In the genomic region with DNA sequence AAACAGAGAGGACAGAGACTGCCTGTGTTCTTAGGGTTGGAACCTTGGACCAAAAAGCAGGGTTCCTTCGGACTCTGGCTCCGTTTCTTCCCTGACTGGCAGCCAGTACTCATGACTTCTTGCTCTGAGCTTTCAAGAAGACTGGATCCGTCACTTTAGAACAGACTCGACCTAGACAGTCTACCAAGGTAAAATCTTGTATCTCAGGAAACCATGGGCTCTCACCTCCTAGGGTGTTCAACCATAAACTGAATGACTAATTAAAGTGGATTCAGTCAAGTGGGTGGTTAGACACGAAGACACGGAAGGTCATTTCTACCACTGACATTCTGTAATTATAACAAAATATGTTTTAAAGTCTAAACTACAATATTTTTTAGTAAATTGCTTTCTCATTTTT, we compare ENCODE assay signal across 14 cellular contexts.
DNase-seq lines count a peak whose midpoint lies in the region; ATAC-seq and TF ChIP-seq lines count a peak whose summit lies in the region.
"Had no signal": no experiment of that assay in that cellular context is flagged by ENCODE, and none has a peak within 500 bp of the region (broad histone marks: within the 10 kb centered on the region; RNA-seq: fewer than 3 reads in every experiment).

No MANE protein-coding gene starts in this region.

- DNase-seq in activated CD8-positive, alpha-beta T cell treated with anti-CD3 and anti-CD28 coated beads for 36 hours, result no peak
- DNase-seq in activated CD8-positive, alpha-beta T cell treated with anti-CD3 and anti-CD28 coated beads, Interleukin-2, amount 10 ng/mL, durations not matched to agents 7 days and 5 days, result no peak
- DNase-seq in CD8-positive, alpha-beta T cell, result no peak
- DNase-seq in effector memory CD8-positive, alpha-beta T cell, result no peak
- DNase-seq in trophoblast cell, result no peak
- DNase-seq in stimulated activated CD4-positive, alpha-beta T cell treated with anti-CD3 and anti-CD28 coated beads, Interleukin-2, amount 100 ng/mL, for 24 hours, result no peak
- no peak for DNase-seq in NCI-H226
- DNase-seq: Caco-2, DND-41, GDM1 had no signal

- peaks cover 6% of the 10 kb centered on the region for H3K4me1 ChIP-seq in CD8-positive, alpha-beta T cell (ENCODE audit: insufficient read depth, low read length)
- H3K4me1 ChIP-seq in trophoblast cell (ENCODE audit: control insufficient read depth in 1 of 2, insufficient read depth in 2 of 2, low read length in 2 of 2), result no peaks in the 10 kb centered on the region
- H3K4me1 ChIP-seq: Caco-2, HAP-1 had no signal

- peaks cover 2% of the 10 kb centered on the region for H3K36me3 Mint-ChIP-seq in activated CD8-positive, alpha-beta T cell treated with anti-CD3 and anti-CD28 coated beads for 36 hours (ENCODE audit: low read depth)
- H3K36me3 Mint-ChIP-seq in activated CD8-positive, alpha-beta T cell treated with anti-CD3 and anti-CD28 coated beads, Interleukin-2, amount 10 ng/mL, durations not matched to agents 7 days and 5 days (ENCODE audit: low read depth), result peaks cover 29% of the 10 kb centered on the region
- no peaks in the 10 kb centered on the region for H3K36me3 Mint-ChIP-seq in CD8-positive, alpha-beta T cell
- H3K36me3 Mint-ChIP-seq in effector memory CD8-positive, alpha-beta T cell (ENCODE audit: insufficient read depth), result no peaks in the 10 kb centered on the region
- H3K36me3 Mint-ChIP-seq: CD14-positive monocyte had no signal

- H2AK5ac ChIP-seq in trophoblast cell (ENCODE audit: low read length), result no peak overlapping the region

- H3K9me3 Mint-ChIP-seq in activated CD8-positive, alpha-beta T cell treated with anti-CD3 and anti-CD28 coated beads for 36 hours, result peaks cover 7% of the 10 kb centered on the region
- H3K9me3 Mint-ChIP-seq in activated CD8-positive, alpha-beta T cell treated with anti-CD3 and anti-CD28 coated beads, Interleukin-2, amount 10 ng/mL, durations not matched to agents 7 days and 5 days (ENCODE audit: insufficient read depth), result peaks cover 12% of the 10 kb centered on the region
- no peaks in the 10 kb centered on the region for H3K9me3 Mint-ChIP-seq in CD8-positive, alpha-beta T cell
- no peaks in the 10 kb centered on the region for H3K9me3 Mint-ChIP-seq in effector memory CD8-positive, alpha-beta T cell
- H3K9me3 Mint-ChIP-seq: CD8-positive, alpha-beta memory T cell had no signal

- H3K79me1 ChIP-seq in trophoblast cell (ENCODE audit: low read length), result no peaks in the 10 kb centered on the region

- H3K27me3 ChIP-seq in CD8-positive, alpha-beta T cell (ENCODE audit: insufficient read depth, low read length), result no peaks in the 10 kb centered on the region
- H3K27me3 ChIP-seq in trophoblast cell (ENCODE audit: insufficient read depth, low read length), result no peaks in the 10 kb centered on the region

- H3K4ac ChIP-seq in trophoblast cell (ENCODE audit: low read depth, low read length), result no peak overlapping the region

- WGBS in trophoblast cell (ENCODE audit: extremely low coverage, insufficient coverage, insufficient read length), result no CpG with 5 or more reads among the region's 6 CpGs

- no peak overlapping the region for H4K91ac ChIP-seq in trophoblast cell (ENCODE audit: low read depth, low read length)

- H3K27me3 Mint-ChIP-seq in activated CD8-positive, alpha-beta T cell treated with anti-CD3 and anti-CD28 coated beads for 36 hours, result no peaks in the 10 kb centered on the region
- no peaks in the 10 kb centered on the region for H3K27me3 Mint-ChIP-seq in activated CD8-positive, alpha-beta T cell treated with anti-CD3 and anti-CD28 coated beads, Interleukin-2, amount 10 ng/mL, durations not matched to agents 7 days and 5 days (ENCODE audit: low read depth)
- H3K27me3 Mint-ChIP-seq in CD8-positive, alpha-beta T cell (ENCODE audit: low read depth), result no peaks in the 10 kb centered on the region
- no peaks in the 10 kb centered on the region for H3K27me3 Mint-ChIP-seq in effector memory CD8-positive, alpha-beta T cell
- H3K27me3 Mint-ChIP-seq: CD8-positive, alpha-beta memory T cell had no signal

- H3K4me3 ChIP-seq in CD8-positive, alpha-beta T cell (ENCODE audit: low read depth, low read length), result no peak overlapping the region
- no peak overlapping the region for H3K4me3 ChIP-seq in trophoblast cell (ENCODE audit: low read depth, low read length)
- H3K4me3 ChIP-seq: HAP-1 had no signal

- no peak overlapping the region for H4K12ac ChIP-seq in trophoblast cell (ENCODE audit: low read depth, low read length)

- no peaks in the 10 kb centered on the region for H3K36me3 ChIP-seq in CD8-positive, alpha-beta T cell (ENCODE audit: insufficient read depth, low read length)
- H3K36me3 ChIP-seq in trophoblast cell (ENCODE audit: control insufficient read depth in 1 of 2, insufficient read depth in 2 of 2, low read length in 2 of 2), result no peaks in the 10 kb centered on the region
- H3K36me3 ChIP-seq: HAP-1 had no signal

- no peaks in the 10 kb centered on the region for H3K79me2 ChIP-seq in trophoblast cell (ENCODE audit: control insufficient read depth, insufficient read depth, low read length, poor library complexity)

- H2BK5ac ChIP-seq in trophoblast cell (ENCODE audit: low read depth, low read length, poor library complexity), result no peak overlapping the region

- intact Hi-C loops in activated CD8-positive, alpha-beta T cell treated with anti-CD3 and anti-CD28 coated beads for 36 hours (cut with micrococcal nuclease), result no loop called here
- intact Hi-C loops in CD8-positive, alpha-beta T cell (cut with DNase I, micrococcal nuclease), result no loop called here

- POLR2A ChIA-PET in activated CD8-positive, alpha-beta T cell treated with anti-CD3 and anti-CD28 coated beads for 36 hours (lab: Charles Lee), result no interaction called here
- POLR2A ChIA-PET in activated CD8-positive, alpha-beta T cell treated with anti-CD3 and anti-CD28 coated beads, Interleukin-2, amount 10 ng/mL, durations not matched to agents 7 days and 5 days (lab: Charles Lee), result interaction anchor here (0.6 to 0.9 kb wide), 2 partner anchors 16 to 154 kb away, joined by 3 read pairs; a partner anchor contains a TSS
- POLR2A ChIA-PET in CD8-positive, alpha-beta T cell (lab: Charles Lee), result no interaction called here

- no peak for TF ChIP-seq CTCF in activated CD8-positive, alpha-beta T cell treated with anti-CD3 and anti-CD28 coated beads for 36 hours (IDR thresholded peaks at IDR 0.05)
- TF ChIP-seq CTCF in CD8-positive, alpha-beta T cell (IDR thresholded peaks at IDR 0.05), result no peak

- H3K27ac Mint-ChIP-seq in activated CD8-positive, alpha-beta T cell treated with anti-CD3 and anti-CD28 coated beads for 36 hours, result no peak overlapping the region
- no peak overlapping the region for H3K27ac Mint-ChIP-seq in activated CD8-positive, alpha-beta T cell treated with anti-CD3 and anti-CD28 coated beads, Interleukin-2, amount 10 ng/mL, durations not matched to agents 7 days and 5 days
- peak overlapping the region; percentile 27 for H3K27ac Mint-ChIP-seq in CD8-positive, alpha-beta T cell
- peak overlapping the region; percentile 52 to 66 for H3K27ac Mint-ChIP-seq in effector memory CD8-positive, alpha-beta T cell
- H3K27ac Mint-ChIP-seq: CD14-positive monocyte had no signal

- H3K4me3 Mint-ChIP-seq in activated CD8-positive, alpha-beta T cell treated with anti-CD3 and anti-CD28 coated beads for 36 hours, result no peak overlapping the region
- no peak overlapping the region for H3K4me3 Mint-ChIP-seq in activated CD8-positive, alpha-beta T cell treated with anti-CD3 and anti-CD28 coated beads, Interleukin-2, amount 10 ng/mL, durations not matched to agents 7 days and 5 days
- no peak overlapping the region for H3K4me3 Mint-ChIP-seq in CD8-positive, alpha-beta T cell
- H3K4me3 Mint-ChIP-seq in effector memory CD8-positive, alpha-beta T cell, result no peak overlapping the region
- H3K4me3 Mint-ChIP-seq: CD14-positive monocyte had no signal

- CTCF ChIA-PET in activated CD8-positive, alpha-beta T cell treated with anti-CD3 and anti-CD28 coated beads for 36 hours (lab: Charles Lee), result interaction anchor here (0.6 kb wide), 1 partner anchor 9 kb away, joined by 3 read pairs; no protein-coding TSS in a partner anchor
- CTCF ChIA-PET in activated CD8-positive, alpha-beta T cell treated with anti-CD3 and anti-CD28 coated beads, Interleukin-2, amount 10 ng/mL, durations not matched to agents 7 days and 5 days (lab: Charles Lee), result interaction anchor here (1.3 kb wide), 1 partner anchor 12 kb away, joined by 3 read pairs; no protein-coding TSS in a partner anchor
- CTCF ChIA-PET in CD8-positive, alpha-beta T cell (lab: Charles Lee), result interaction anchor here (1.4 to 6.1 kb wide), 3 partner anchors 157 to 564 kb away, joined by 3 to 96 read pairs (median 4); no protein-coding TSS in a partner anchor

- no peak overlapping the region for H3K27ac ChIP-seq in CD8-positive, alpha-beta T cell (ENCODE audit: low read depth, low read length)
- no peak overlapping the region for H3K27ac ChIP-seq in trophoblast cell (ENCODE audit: low read depth, low read length)
- H3K27ac ChIP-seq: 22Rv1 had no signal

- no peak overlapping the region for H3K18ac ChIP-seq in trophoblast cell (ENCODE audit: low read length)

- H2BK12ac ChIP-seq in trophoblast cell (ENCODE audit: low read length), result peak overlapping the region; percentile 30

- H3K9me3 ChIP-seq in CD8-positive, alpha-beta T cell (ENCODE audit: low read length), result no peaks in the 10 kb centered on the region
- peaks cover 1% of the 10 kb centered on the region for H3K9me3 ChIP-seq in trophoblast cell (ENCODE audit: insufficient read depth, low read depth, low read length)
- H3K9me3 ChIP-seq: HAP-1 had no signal

- H2AFZ ChIP-seq in trophoblast cell (ENCODE audit: insufficient read depth, low read length, poor library complexity), result no peak overlapping the region

- peaks cover 21% of the 10 kb centered on the region for H3K4me1 Mint-ChIP-seq in activated CD8-positive, alpha-beta T cell treated with anti-CD3 and anti-CD28 coated beads for 36 hours (ENCODE audit: low read depth)
- H3K4me1 Mint-ChIP-seq in activated CD8-positive, alpha-beta T cell treated with anti-CD3 and anti-CD28 coated beads, Interleukin-2, amount 10 ng/mL, durations not matched to agents 7 days and 5 days (ENCODE audit: low read depth), result peaks cover 12% of the 10 kb centered on the region
- H3K4me1 Mint-ChIP-seq in CD8-positive, alpha-beta T cell (ENCODE audit: low read depth), result peaks cover 27% of the 10 kb centered on the region
- peaks cover 5 to 10% of the 10 kb centered on the region in 2 donors for H3K4me1 Mint-ChIP-seq in effector memory CD8-positive, alpha-beta T cell (ENCODE audit: low read depth in 2 of 2)
- H3K4me1 Mint-ChIP-seq: CD14-positive monocyte had no signal

- no peak overlapping the region for H2BK120ac ChIP-seq in trophoblast cell (ENCODE audit: insufficient read depth, low read length, poor library complexity)

- ATAC-seq in activated CD8-positive, alpha-beta T cell treated with anti-CD3 and anti-CD28 coated beads for 36 hours, result peak; percentile 66
- no peak for ATAC-seq in activated CD8-positive, alpha-beta T cell treated with anti-CD3 and anti-CD28 coated beads, Interleukin-2, amount 10 ng/mL, durations not matched to agents 7 days and 5 days
- no peak for ATAC-seq in CD8-positive, alpha-beta T cell
- ATAC-seq in effector memory CD8-positive, alpha-beta T cell (replicated peaks), result peak; percentile 86

- H3K14ac ChIP-seq in trophoblast cell (ENCODE audit: low read length), result no peak overlapping the region

- H4K8ac ChIP-seq in trophoblast cell (ENCODE audit: low read depth, low read length), result no peak overlapping the region

- H3K23ac ChIP-seq in trophoblast cell (ENCODE audit: low read length), result no peak overlapping the region

- no peak overlapping the region for H3K4me2 ChIP-seq in trophoblast cell (ENCODE audit: low read length)

- H3K9ac ChIP-seq in trophoblast cell (ENCODE audit: low read length), result no peak overlapping the region

Comparison
In these comparisons a context has a peak if more than half of its experiments do, and no peak if none do; other contexts are left out.
1. ATAC-seq: peak in activated CD8-positive, alpha-beta T cell treated with anti-CD3 and anti-CD28 coated beads for 36 hours (single experiment) and effector memory CD8-positive, alpha-beta T cell (single experiment); none in activated CD8-positive, alpha-beta T cell treated with anti-CD3 and anti-CD28 coated beads, Interleukin-2, amount 10 ng/mL, durations not matched to agents 7 days and 5 days (single experiment) and CD8-positive, alpha-beta T cell (single experiment).
2. H3K27ac Mint-ChIP-seq: peak in CD8-positive, alpha-beta T cell (single experiment) and effector memory CD8-positive, alpha-beta T cell (2 of 2); none in activated CD8-positive, alpha-beta T cell treated with anti-CD3 and anti-CD28 coated beads for 36 hours (single experiment) and activated CD8-positive, alpha-beta T cell treated with anti-CD3 and anti-CD28 coated beads, Interleukin-2, amount 10 ng/mL, durations not matched to agents 7 days and 5 days (single experiment).